7 cellular contexts compared by ENCODE assay signal in the genomic region with DNA sequence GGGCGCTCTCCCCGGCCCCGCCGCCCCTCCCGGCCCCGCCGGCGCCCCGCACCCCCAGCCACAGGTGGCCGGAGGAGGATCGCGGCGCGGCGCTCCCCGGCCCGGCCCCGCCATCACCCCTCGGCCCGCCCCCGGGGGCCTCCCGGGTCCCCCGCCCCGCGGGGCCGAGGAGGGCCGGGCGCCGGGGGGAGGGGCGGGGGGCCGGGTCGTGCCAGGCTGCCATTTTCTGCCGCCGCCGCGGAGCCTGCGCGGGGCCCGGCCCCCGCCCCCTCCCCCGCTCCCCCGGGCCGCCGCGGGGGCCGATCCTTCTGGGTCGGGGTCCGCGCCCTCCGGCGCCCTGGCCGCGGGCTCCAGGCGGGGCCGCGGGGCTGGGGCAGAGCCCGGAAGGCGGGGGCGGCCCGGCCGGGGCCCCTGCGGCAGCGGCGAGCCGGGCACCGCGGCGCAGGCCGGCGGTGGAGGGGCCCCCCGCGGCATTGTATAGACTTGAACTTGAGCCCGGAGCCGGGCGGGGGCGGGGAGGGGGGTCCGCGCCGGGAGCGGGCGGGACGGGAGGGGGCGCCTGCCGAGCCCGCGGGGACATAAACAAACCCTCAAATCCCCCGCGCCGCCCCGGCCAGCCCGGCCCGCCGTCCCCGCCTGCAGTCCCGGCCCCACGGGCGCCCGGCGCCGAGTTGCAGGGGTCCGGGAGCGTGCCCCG. TPM values are rescaled to one million over a fixed set of nuclear protein-coding genes. Genes with fewer than 3 reads are reported as not detected.
DNase-seq lines count a peak whose midpoint lies in the region; ATAC-seq, FAIRE-seq and TF ChIP-seq lines count a peak whose summit lies in the region.

No MANE protein-coding gene starts in this region.

- H3K9me3 ChIP-seq in ES-I3 (ENCODE audit: control insufficient read depth, insufficient read depth, low read length): no peaks in the 10 kb centered on the region
- no peaks in the 10 kb centered on the region for H3K9me3 ChIP-seq in adrenal gland (replicated peaks in 1 of 3)
- H3K9me3 ChIP-seq in HepG2 (ENCODE audit: low read length): no peaks in the 10 kb centered on the region
- no peaks in the 10 kb centered on the region for H3K9me3 ChIP-seq in aorta (ENCODE audit: control insufficient read depth, low read length)

- in situ Hi-C loops in HepG2 (cut with HindIII; ENCODE audit: extremely low pct_ligation_motif_present, low pct_unique_long_range_greater_than_20kb): no loop called here

- intact Hi-C loops in adrenal gland (cut with DNase I) (loop anchor here (5.0 kb wide), 1 partner anchor 36 kb away; no protein-coding TSS in a partner anchor), HepG2 (cut with micrococcal nuclease; ENCODE audit: unreplicated experiment) (no loop called here), aorta (cut with DNase I) (loop anchor here (5.0 kb wide), 3 partner anchors 49 to 181 kb away; no protein-coding TSS in a partner anchor)

- no TSS peak for BruUV-seq in HepG2 (replicated peaks; lab: Mats Ljungman, UMichigan)

- no peak overlapping the region for H2AFZ ChIP-seq in HepG2 (ENCODE audit: low read length)

- H3K4me1 ChIP-seq in ES-I3 (ENCODE audit: insufficient read depth, low read length): peaks cover 18% of the 10 kb centered on the region; the same call in 1 of the 2 replicates
- peaks cover 24 to 44% of the 10 kb centered on the region in 2 donors for H3K4me1 ChIP-seq in adrenal gland (replicated peaks in 1 of 2)
- H3K4me1 ChIP-seq in HepG2 (ENCODE audit: insufficient read depth, low read length): peaks cover 26% of the 10 kb centered on the region
- H3K4me1 ChIP-seq in aorta (ENCODE audit: control insufficient read depth in 1 of 2, insufficient read depth in 2 of 2, low read length in 2 of 2): no peaks in the 10 kb centered on the region

- POLR2A ChIA-PET in HepG2 (lab: Yijun Ruan, JAX): no interaction called here

- no peak for TF ChIP-seq RAD21 in HepG2 (CRISPR knock-in tag; IDR thresholded peaks at IDR 0.05)

- DNase-seq in adrenal gland (peak in 2 of 7 donors; percentile 31 to 62), HepG2 (ENCODE audit: low spot score) (no peak), aorta (peak in 1 of 2 donors; percentile 83), HCEC 1CT (no peak)

- FAIRE-seq in HepG2 (lab: Jason Lieb, UNC): no peak

- peak overlapping the region; percentile 69; the same call in 1 of the 2 replicates for H3K4me2 ChIP-seq in HepG2 (ENCODE audit: low read depth, low read length)

- no peak for TF ChIP-seq CTCF in adrenal gland (IDR thresholded peaks at IDR 0.05)
- TF ChIP-seq CTCF in HepG2 (CRISPR knock-in tag; IDR thresholded peaks at IDR 0.05): no peak

- H3K27me3 ChIP-seq in adrenal gland (no peaks in the 10 kb centered on the region), HepG2 (ENCODE audit: control insufficient read depth in 1 of 2, insufficient read depth in 2 of 2, low read length in 2 of 2) (peaks cover 0 to 20% of the 10 kb centered on the region in 2 experiments; a peak in 2 of 5 replicates), aorta (ENCODE audit: control insufficient read depth in 1 of 2, insufficient read depth in 2 of 2, low read length in 1 of 2) (no peaks in the 10 kb centered on the region)

- H3K36me3 ChIP-seq in ES-I3 (ENCODE audit: insufficient read depth, low read length): no peaks in the 10 kb centered on the region
- H3K36me3 ChIP-seq in adrenal gland (replicated peaks in 1 of 2): no peaks in the 10 kb centered on the region
- no peaks in the 10 kb centered on the region for H3K36me3 ChIP-seq in HepG2 (replicated peaks in 1 of 2; ENCODE audit: control insufficient read depth in 1 of 2, insufficient read depth in 2 of 2, low read length in 2 of 2)
- no peaks in the 10 kb centered on the region for H3K36me3 ChIP-seq in aorta (ENCODE audit: control insufficient read depth in 1 of 2, insufficient read depth in 2 of 2, low read length in 1 of 2)

- 0 to 1% methylated on average over 70 to 93 of the region's 103 CpGs; no CpG with 5 or more reads in 2 of the 4 donors for WGBS in adrenal gland, 4 donors
- WGBS in HepG2 (ENCODE audit: low lambda C conversion rate): no CpG with 5 or more reads among the region's 103 CpGs
- 0 to 1% methylated on average over 18 to 103 of the region's 103 CpGs for WGBS in aorta, 2 donors

- H3K27ac ChIP-seq in adrenal gland: peak overlapping the region in 3 of 5 donors; percentile 76 to 92 (median 81)
- no peak overlapping the region for H3K27ac ChIP-seq in HepG2 (ENCODE audit: extremely low read length, insufficient read depth, low read length)
- H3K27ac ChIP-seq in aorta (ENCODE audit: low read depth in 1 of 2, low read length in 2 of 2): no peak overlapping the region

- H3K79me2 ChIP-seq in HepG2 (ENCODE audit: insufficient read depth, low read length): no peaks in the 10 kb centered on the region

- H4K20me1 ChIP-seq in HepG2 (ENCODE audit: insufficient read depth, low read length): no peaks in the 10 kb centered on the region; the same call in 1 of the 2 replicates

- ATAC-seq in GM19351 (IDR thresholded peaks at IDR 0.05; ENCODE audit: unreplicated experiment) (peak; percentile 24), HG03565 (IDR thresholded peaks at IDR 0.05; ENCODE audit: unreplicated experiment) (peak; percentile 6), HepG2 (no peak), aorta (ENCODE audit: low FRiP score) (no peak)

- TF ChIP-seq POLR2A in adrenal gland (IDR thresholded peaks at IDR 0.05): no peak
- TF ChIP-seq POLR2A in HepG2 (IDR thresholded peaks at IDR 0.05; ENCODE audit: insufficient read depth in 1 of 2, low read depth in 2 of 2, low read length in 2 of 2): no peak

- H3K9ac ChIP-seq in ES-I3 (ENCODE audit: low read depth, low read length): peak overlapping the region; percentile 55; the same call in 1 of the 2 replicates
- no peak overlapping the region for H3K9ac ChIP-seq in HepG2 (ENCODE audit: insufficient read depth, low read depth, low read length)

- H3K4me3 ChIP-seq in adrenal gland (peak overlapping the region in 2 of 4 donors; percentile 17 to 66), HepG2 (replicated peaks in 1 of 3; ENCODE audit: insufficient read depth in 1 of 3, low read depth in 2 of 3, low read length in 3 of 3) (peak overlapping the region; percentile 53 to 81 (median 64); a peak in 4 of 6 replicates), aorta (ENCODE audit: low read length in 2 of 2) (peak overlapping the region; percentile 87 to 96)

- CTCF ChIA-PET in HepG2 (lab: Yijun Ruan, JAX; ENCODE audit: low intra/inter-chr PET ratio, low total read pairs): interaction anchor here (2.1 kb wide), 1 partner anchor 35 kb away, joined by 15 read pairs; no protein-coding TSS in a partner anchor

- TF ChIP-seq EP300 in HepG2 (IDR thresholded peaks at IDR 0.05; ENCODE audit: low read depth in 2 of 2, low read length in 2 of 2) (no peak), HepG2 (CRISPR knock-in tag; IDR thresholded peaks at IDR 0.05; ENCODE audit: borderline replicate concordance) (no peak)

TF ChIP-seq in HepG2, 621 proteins besides CTCF, POLR2A, EP300 and RAD21:
- peak; percentile 17; the same call in 1 of the 2 replicates for TF ChIP-seq GABPB1 (CRISPR knock-in tag; IDR thresholded peaks at IDR 0.05)
- no peak for TF ChIP-seq ZSCAN9 (CRISPR knock-in tag; IDR thresholded peaks at IDR 0.05; ENCODE audit: borderline replicate concordance)
- TF ChIP-seq YY1 (IDR thresholded peaks at IDR 0.05; ENCODE audit: insufficient read depth, insufficient replicate concordance, low read depth, low read length): peak; percentile 35
- TF ChIP-seq, protein P1, sequence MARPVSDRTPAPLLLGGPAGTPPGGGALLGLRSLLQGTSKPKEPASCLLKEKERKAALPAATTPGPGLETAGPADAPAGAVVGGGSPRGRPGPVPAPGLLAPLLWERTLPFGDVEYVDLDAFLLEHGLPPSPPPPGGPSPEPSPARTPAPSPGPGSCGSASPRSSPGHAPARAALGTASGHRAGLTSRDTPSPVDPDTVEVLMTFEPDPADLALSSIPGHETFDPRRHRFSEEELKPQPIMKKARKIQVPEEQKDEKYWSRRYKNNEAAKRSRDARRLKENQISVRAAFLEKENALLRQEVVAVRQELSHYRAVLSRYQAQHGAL (CRISPR knock-in tag; IDR thresholded peaks at IDR 0.05; ENCODE audit: not compliant biosample characterization): no peak
TF ChIP-seq in HepG2: peak in this region for 2.

RNA-seq across cellular contexts. Expression of a gene that starts 0.5 kb away (rescaled TPM):
- total RNA-seq in adrenal gland (10 to 100 TPM; 10.6 to 53.4 (median 26.1) TPM), HepG2 (2016; rRNA removed; fragmentation: Illumina TruSeq; extraction: Trizol) (29.1 and 39.4 TPM in 2 replicates), aorta (10 to 100 TPM; 32.5 to 48.2 TPM)
- polyA plus RNA-seq in adrenal gland (10 to 100 TPM; 12.1 to 26.0 (median 17.3) TPM), HepG2 (2011; rRNA removed) (14.7 and 16.4 TPM in 2 replicates), aorta (10 to 100 TPM in 1 of 2 donors, 1 to 10 TPM in 1; 9.4 to 11.6 TPM)
- total RNA-seq in HepG2 (2016; cell fraction: cytosol; rRNA removed; fragmentation: Illumina TruSeq; extraction: Trizol; ENCODE audit: low read depth): 5.8 and 6.2 TPM in 2 replicates
- 31.7 and 35.2 TPM in 2 replicates for total RNA-seq in HepG2 (2016; cell fraction: insoluble cytoplasmic fraction; rRNA removed; fragmentation: Illumina TruSeq; extraction: Trizol)
- total RNA-seq in HepG2 (2016; cell fraction: membrane; rRNA removed; fragmentation: Illumina TruSeq; extraction: Trizol): 15.9 and 18.0 TPM in 2 replicates
- total RNA-seq in HepG2 (2016; cell fraction: nucleus; rRNA removed; fragmentation: Illumina TruSeq; extraction: Trizol): 35.9 and 36.0 TPM in 2 replicates
- 10.1 and 10.9 TPM in 2 replicates for polyA plus RNA-seq in HepG2 (2011; cell fraction: cytosol; rRNA removed)
- polyA plus RNA-seq in HepG2 (2011; cell fraction: nucleus; rRNA removed): 45.7 and 53.5 TPM in 2 replicates
- polyA plus RNA-seq in HepG2 (2012): 25.9 and 28.5 TPM in 2 replicates
- polyA plus RNA-seq in HepG2 (2016; cell fraction: cytosol; fragmentation: Illumina TruSeq; extraction: Trizol; ENCODE audit: low read depth): 4.3 and 5.0 TPM in 2 replicates
- 43.9 and 48.4 TPM in 2 replicates for polyA plus RNA-seq in HepG2 (2016; cell fraction: insoluble cytoplasmic fraction; fragmentation: Illumina TruSeq; extraction: Trizol; ENCODE audit: low read depth)
- polyA plus RNA-seq in HepG2 (2016; cell fraction: membrane; fragmentation: Illumina TruSeq; extraction: Trizol; ENCODE audit: low read depth): 10.6 and 11.7 TPM in 2 replicates
- polyA plus RNA-seq in HepG2 (2016; cell fraction: nucleus; fragmentation: Illumina TruSeq; extraction: Trizol; ENCODE audit: insufficient read depth, low read depth): 105 and 111 TPM in 2 replicates
- polyA minus RNA-seq in HepG2 (2011; rRNA and poly(A)+ RNA removed; ENCODE audit: low replicate concordance): 11.0 and 59.1 TPM in 2 replicates
- polyA minus RNA-seq in HepG2 (2011; cell fraction: cytosol; rRNA and poly(A)+ RNA removed): 17.0 and 17.9 TPM in 2 replicates
- polyA minus RNA-seq in HepG2 (2011; cell fraction: nucleus; rRNA and poly(A)+ RNA removed): 33.1 and 38.8 TPM in 2 replicates

Comparison
In these comparisons a context has a peak if more than half of its experiments do, and no peak if none do; other contexts are left out.
1. ATAC-seq: peak in GM19351 (single experiment) and HG03565 (single experiment); none in HepG2 (single experiment) and aorta (single experiment).
2. H3K27ac ChIP-seq: peak in adrenal gland (3 of 5); none in HepG2 (single experiment) and aorta (0 of 2).